In the genomic region with DNA sequence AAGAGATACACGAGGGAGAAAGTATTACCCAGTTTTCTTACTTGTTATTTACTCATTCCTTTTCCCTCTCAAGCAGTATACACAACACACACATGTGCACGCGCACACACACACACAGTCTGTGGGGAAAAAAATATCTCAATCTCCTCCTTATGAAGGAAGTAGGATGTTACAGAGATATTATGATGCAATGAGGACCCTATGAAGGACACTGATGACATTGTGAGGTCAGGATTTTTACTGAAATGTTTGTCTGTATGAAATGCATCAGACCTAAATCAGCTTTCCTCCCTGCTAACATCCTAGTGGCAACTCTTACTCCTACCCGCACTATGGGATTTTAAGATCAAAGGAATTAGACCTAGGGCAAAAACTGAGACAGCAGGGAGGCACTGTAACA, we compare ENCODE assay signal across 2 cellular contexts.
TF ChIP-seq lines count a peak whose summit lies in the region.

A gene (plus strand): TSS at position 270 of the 400 bp plus-strand sequence. CDS start 204 bp downstream, outside the sequence.

TF ChIP-seq in HepG2, 621 proteins besides CTCF, POLR2A, EP300 and RAD21:
- 0 out of 2 replicates have a peak, but pooled peaks have one; percentile 4 for TF ChIP-seq ATF7 (IDR thresholded peaks at IDR 0.05)
- no peak for TF ChIP-seq ATF7 (CRISPR knock-in tag; IDR thresholded peaks at IDR 0.05)
- no peak for TF ChIP-seq RARG (CRISPR knock-in tag; IDR thresholded peaks at IDR 0.05; ENCODE audit: low read depth)
- peak; percentile 8; the same call in 1 of the 2 replicates for TF ChIP-seq CEBPB (IDR thresholded peaks at IDR 0.05; ENCODE audit: borderline replicate concordance, low read depth, low read length)

TF ChIP-seq in H1, 55 proteins besides CTCF, POLR2A, EP300 and RAD21:
- TF ChIP-seq RFX5 (IDR thresholded peaks at IDR 0.05; ENCODE audit: borderline replicate concordance, low read depth, low read length): no peak
- TF ChIP-seq CBX8 (IDR thresholded peaks at IDR 0.05; ENCODE audit: borderline replicate concordance, low read depth, low read length): no peak
- no peak for TF ChIP-seq CTBP2 (IDR thresholded peaks at IDR 0.05; ENCODE audit: borderline replicate concordance, insufficient read depth, insufficient read length, low read length)
- TF ChIP-seq POLR2AphosphoS5 (IDR thresholded peaks at IDR 0.05; ENCODE audit: low read depth, low read length): no peak
